Comparison of ENCODE assay signal across 23 cellular contexts in the genomic region with DNA sequence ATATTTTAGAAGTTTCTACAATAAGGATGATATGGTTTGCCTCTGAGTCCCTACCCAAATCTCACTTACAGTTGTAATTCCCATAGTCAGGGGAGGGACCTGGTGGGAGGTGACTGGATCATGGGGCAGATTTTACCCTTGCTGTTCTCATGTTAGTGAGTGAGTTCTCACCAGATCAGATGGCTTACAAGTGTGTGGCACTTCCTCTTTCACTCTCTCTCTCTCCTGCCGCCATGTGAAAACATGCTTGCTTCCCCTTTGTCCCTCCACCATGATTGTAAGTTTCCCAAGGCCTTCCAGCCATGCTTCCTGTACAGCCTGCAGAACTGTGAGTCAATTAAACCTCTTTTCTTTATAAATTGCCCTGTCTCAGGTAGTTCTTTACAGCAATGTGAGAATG.
"Had no signal": no experiment of that assay in that cellular context is flagged by ENCODE, and none has a peak within 500 bp of the region (broad histone marks: within the 10 kb centered on the region; RNA-seq: fewer than 3 reads in every experiment).

No MANE protein-coding gene starts in this region.

- H3K27ac ChIP-seq: brain microvascular endothelial cell, cardiac muscle cell, SJCRH30, WERI-Rb-1 had no signal

- H3K27me3 ChIP-seq: brain microvascular endothelial cell, cardiac muscle cell, SJCRH30 had no signal

- H3K4me1 ChIP-seq: SJCRH30 had no signal

- H3K4me3 ChIP-seq: cardiac muscle cell, SJCRH30 had no signal

- H3K9ac ChIP-seq: SK-N-SH had no signal

- ATAC-seq: activated CD4-positive, alpha-beta T cell treated with anti-CD3 and anti-CD28 coated beads for 36 hours; activated T-cell treated with anti-CD3 and anti-CD28 coated beads, Interleukin-2, amount 50 U/mL, for 72 hours; Panc1; Right ventricle myocardium inferior had no signal

- H3K36me3 ChIP-seq: brain microvascular endothelial cell, cardiac muscle cell, SJCRH30, WERI-Rb-1 had no signal

- DNase-seq: activated CD4-positive, alpha-beta memory T cell treated with anti-CD3 and anti-CD28 coated beads, Interleukin-2, amount 10 ng/mL, durations not matched to agents 7 days and 5 days; activated CD4-positive, alpha-beta T cell treated with anti-CD3 and anti-CD28 coated beads for 36 hours; activated CD4-positive, alpha-beta T cell treated with anti-CD3 and anti-CD28 coated beads, Interleukin-2, amount 50 U/mL, for 1 hour; activated gamma-delta T cell treated with Interleukin-2 at 50 U/mL for 16 hours; activated naive CD4-positive, alpha-beta T cell treated with anti-CD3 and anti-CD28 coated beads, Interleukin-2, amount 10 ng/mL, durations not matched to agents 7 days and 5 days; activated naive CD8-positive, alpha-beta T cell treated with anti-CD3 and anti-CD28 coated beads for 36 hours; activated T-cell treated with anti-CD3 and anti-CD28 coated beads, Interleukin-2, amount 50 U/mL, for 72 hours; brain microvascular endothelial cell; Karpas-422; MM.1S; NCI-H1105 treated with DMSO at 0.1 percent for 48 hours; NCI-H1436 treated with DMSO at 0.1 percent for 48 hours; NCI-H187; NCI-H2081; NCI-H524; RPMI8226; SJCRH30; SK-N-SH; T-helper 1 cell; WERI-Rb-1 had no signal

- H3K9me3 ChIP-seq: SJCRH30, SK-N-SH had no signal

- H3K4me2 ChIP-seq: SK-N-SH had no signal
